Comparison of ENCODE assay signal across 19 cellular contexts in the genomic region with DNA sequence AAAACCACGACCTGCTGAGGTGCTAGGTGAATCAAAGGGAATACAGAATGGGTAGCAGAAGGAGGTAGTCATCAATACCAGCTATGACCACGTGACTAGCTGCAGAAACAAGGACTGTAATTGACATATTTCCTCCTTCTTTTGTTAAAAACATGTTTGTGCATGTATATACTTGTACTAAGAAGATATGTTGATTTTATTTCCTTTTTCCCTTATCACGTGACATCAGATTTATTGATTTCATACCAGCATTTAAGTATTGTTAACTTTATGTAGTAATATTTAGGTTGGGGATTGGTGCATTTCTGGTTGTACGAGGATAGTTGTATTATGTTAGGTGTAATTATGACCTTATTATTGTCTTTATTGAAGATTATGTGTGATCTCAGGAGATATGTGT. TPM values are rescaled to one million over a fixed set of nuclear protein-coding genes. Genes with fewer than 3 reads are reported as not detected.
DNase-seq lines count a peak whose midpoint lies in the region; ATAC-seq, FAIRE-seq and TF ChIP-seq lines count a peak whose summit lies in the region.
"Had no signal": no experiment of that assay in that cellular context is flagged by ENCODE, and none has a peak within 500 bp of the region (broad histone marks: within the 10 kb centered on the region; RNA-seq: fewer than 3 reads in every experiment).

No MANE protein-coding gene starts in this region.

- POLR2A ChIA-PET in HepG2 (lab: Yijun Ruan, JAX) (no interaction called here), K562 (lab: Yijun Ruan, JAX) (no interaction called here)

- H3K4me3 ChIP-seq in HepG2 (replicated peaks in 1 of 3; ENCODE audit: insufficient read depth in 1 of 3, low read depth in 2 of 3, low read length in 3 of 3) (no peak overlapping the region), right lobe of liver (no peak overlapping the region), K562 (no peak overlapping the region)

- H3K27me3 ChIP-seq in HepG2 (ENCODE audit: control insufficient read depth in 1 of 2, insufficient read depth in 2 of 2, low read length in 2 of 2) (no peaks in the 10 kb centered on the region), right lobe of liver (no peaks in the 10 kb centered on the region), K562 (ENCODE audit: control insufficient read depth in 2 of 2, insufficient read depth in 2 of 2, low read length in 2 of 2) (no peaks in the 10 kb centered on the region)

- WGBS in HepG2 (ENCODE audit: low lambda C conversion rate), result under 1% methylated on average over 4 of the region's 4 CpGs
- WGBS in right lobe of liver (ENCODE audit: insufficient coverage, low coverage, low lambda C conversion rate, missing lambda C conversion rate), result 31% methylated on average over 4 of the region's 4 CpGs
- WGBS in K562 (ENCODE audit: insufficient coverage, low coverage, missing lambda C conversion rate), result 0% methylated on average over 4 of the region's 4 CpGs

- intact Hi-C loops in HepG2 (cut with micrococcal nuclease; ENCODE audit: unreplicated experiment) (no loop called here), right lobe of liver (cut with DNase I) (no loop called here), K562 (cut with micrococcal nuclease) (no loop called here)

- in situ Hi-C loops in HepG2 (cut with HindIII; ENCODE audit: extremely low pct_ligation_motif_present, low pct_unique_long_range_greater_than_20kb) (no loop called here), K562 (cut with MboI) (no loop called here), G401 (cut with HindIII; ENCODE audit: low sequenced_read_pairs) (no loop called here)

- no peak for TF ChIP-seq POLR2A in HepG2 (IDR thresholded peaks at IDR 0.05; ENCODE audit: insufficient read depth in 1 of 2, low read depth in 2 of 2, low read length in 2 of 2)
- no peak for TF ChIP-seq POLR2A in right lobe of liver (IDR thresholded peaks at IDR 0.05)
- no peak for TF ChIP-seq POLR2A in K562 (conservative IDR thresholded peaks at IDR 0.05)

- TF ChIP-seq EP300 in HepG2 (IDR thresholded peaks at IDR 0.05; ENCODE audit: low read depth in 2 of 2, low read length in 2 of 2) (no peak), HepG2 (CRISPR knock-in tag; IDR thresholded peaks at IDR 0.05; ENCODE audit: borderline replicate concordance) (no peak), K562 (IDR thresholded peaks at IDR 0.05; ENCODE audit: low read length) (no peak)

- H4K20me1 ChIP-seq in HepG2 (ENCODE audit: insufficient read depth, low read length), result no peaks in the 10 kb centered on the region
- H4K20me1 ChIP-seq in K562 (replicated peaks; ENCODE audit: control insufficient read depth, insufficient read depth, low read length), result no peaks in the 10 kb centered on the region

- ATAC-seq in HepG2 (no peak), right lobe of liver (no peak), K562 (no peak)
- no peak for ATAC-seq in stimulated activated naive CD8-positive, alpha-beta T cell treated with anti-CD3 and anti-CD28 coated beads, Interleukin-15, Interleukin-2, amounts not matched to agents 100 U/mL and 50 U/mL, for 24 hours

- CTCF ChIA-PET in HepG2 (lab: Yijun Ruan, JAX; ENCODE audit: low intra/inter-chr PET ratio, low total read pairs) (no interaction called here), K562 (lab: Yijun Ruan, JAX; ENCODE audit: low intra/inter-chr PET ratio) (no interaction called here)

- no peaks in the 10 kb centered on the region for H3K9me1 ChIP-seq in K562 (ENCODE audit: control insufficient read depth, insufficient read depth, low read length)

- H3K4me2 ChIP-seq in HepG2 (ENCODE audit: low read depth, low read length) (no peak overlapping the region), K562 (ENCODE audit: insufficient read depth, low read length) (no peak overlapping the region)

- H3K27ac ChIP-seq in HepG2 (ENCODE audit: extremely low read length, insufficient read depth, low read length), result no peak overlapping the region
- H3K27ac ChIP-seq in right lobe of liver, result no peak overlapping the region
- H3K27ac ChIP-seq in K562 (ENCODE audit: extremely low read depth, low read depth, low read length), result no peak overlapping the region
- H3K27ac ChIP-seq: C4-2B had no signal

- no TSS peak for BruUV-seq in HepG2 (replicated peaks; lab: Mats Ljungman, UMichigan)
- BruUV-seq in K562 (replicated peaks; lab: Mats Ljungman, UMichigan), result no TSS peak

- TF ChIP-seq CTCF in HepG2 (CRISPR knock-in tag; IDR thresholded peaks at IDR 0.05) (no peak), right lobe of liver (IDR thresholded peaks at IDR 0.05) (no peak), K562 (IDR thresholded peaks at IDR 0.05 in 2 of 3, conservative IDR thresholded peaks at IDR 0.05 in 1 of 3; ENCODE audit: insufficient read depth in 2 of 3, low read depth in 1 of 3, low read length in 3 of 3) (no peak)

- DNase-seq in HepG2 (ENCODE audit: low spot score) (no peak), right lobe of liver (no peak), K562 (ENCODE audit: extremely low read depth in 1 of 4, low spot score in 3 of 4) (no peak), kidney tubule cell (ENCODE audit: low spot score) (peak; percentile 9), G401 (ENCODE audit: low spot score) (no peak), AG08395 (ENCODE audit: low spot score) (no peak)
- DNase-seq in stimulated activated naive CD8-positive, alpha-beta T cell treated with anti-CD3 and anti-CD28 coated beads, Interleukin-15, Interleukin-2, amounts not matched to agents 100 U/mL and 50 U/mL, for 24 hours, result no peak
- DNase-seq: 8988T; ACHN; AML-193; Caco-2; CD4-positive, alpha-beta T cell; GDM1; GOT3; H9 had no signal

- no peaks in the 10 kb centered on the region for H3K4me1 ChIP-seq in HepG2 (ENCODE audit: insufficient read depth, low read length)
- H3K4me1 ChIP-seq in right lobe of liver, result no peaks in the 10 kb centered on the region
- H3K4me1 ChIP-seq in K562 (replicated peaks in 1 of 2; ENCODE audit: control insufficient read depth in 2 of 2, insufficient read depth in 2 of 2, low read length in 2 of 2), result no peaks in the 10 kb centered on the region
- H3K4me1 ChIP-seq: Caco-2 had no signal

- TF ChIP-seq RAD21 in HepG2 (CRISPR knock-in tag; IDR thresholded peaks at IDR 0.05) (no peak), K562 (CRISPR knock-in tag; conservative IDR thresholded peaks at IDR 0.05 in 1 of 2, IDR thresholded peaks at IDR 0.05 in 1 of 2) (no peak)

- H3K9me3 ChIP-seq in HepG2 (ENCODE audit: low read length), result no peaks in the 10 kb centered on the region
- no peaks in the 10 kb centered on the region for H3K9me3 ChIP-seq in right lobe of liver
- no peaks in the 10 kb centered on the region for H3K9me3 ChIP-seq in K562 (replicated peaks; ENCODE audit: control insufficient read depth, insufficient read depth, low read depth, low read length)
- H3K9me3 ChIP-seq: Caco-2 had no signal

- H3K36me3 ChIP-seq in HepG2 (replicated peaks in 1 of 2; ENCODE audit: control insufficient read depth in 1 of 2, insufficient read depth in 2 of 2, low read length in 2 of 2), result no peaks in the 10 kb centered on the region
- H3K36me3 ChIP-seq in right lobe of liver, result no peaks in the 10 kb centered on the region
- no peaks in the 10 kb centered on the region for H3K36me3 ChIP-seq in K562 (ENCODE audit: control insufficient read depth, insufficient read depth, low read length)

- FAIRE-seq in HepG2 (lab: Jason Lieb, UNC), result no peak
- no peak for FAIRE-seq in K562 (lab: Jason Lieb, UNC)
- FAIRE-seq: D721Med, HTR-8/SVneo had no signal

- H3K79me2 ChIP-seq in HepG2 (ENCODE audit: insufficient read depth, low read length) (no peaks in the 10 kb centered on the region), K562 (ENCODE audit: control insufficient read depth, insufficient read depth, low read length) (no peaks in the 10 kb centered on the region)

- H2AFZ ChIP-seq in HepG2 (ENCODE audit: low read length) (no peak overlapping the region), K562 (ENCODE audit: low read depth, low read length) (no peak overlapping the region)

- H3K9ac ChIP-seq in HepG2 (ENCODE audit: insufficient read depth, low read depth, low read length) (no peak overlapping the region), K562 (ENCODE audit: insufficient read depth in 1 of 2, low read depth in 2 of 2, low read length in 2 of 2) (no peak overlapping the region)

RNA-seq across cellular contexts. Expression of a gene that starts 36.2 kb away (rescaled TPM):
- total RNA-seq in HepG2 (2016; rRNA removed; fragmentation: Illumina TruSeq; extraction: Trizol) (not detected in 2 replicates), right lobe of liver (not detected), K562 (2014; rRNA removed) (not detected in 2 replicates), K562 (2014; rRNA removed; fragmentation: Illumina TruSeq; extraction: Trizol) (not detected in 2 replicates), K562 (2015; rRNA removed; fragmentation: Illumina TruSeq; extraction: Trizol) (not detected in 2 replicates), K562 (2021) (not detected in 2 replicates)
- total RNA-seq in HepG2 (2016; cell fraction: cytosol; rRNA removed; fragmentation: Illumina TruSeq; extraction: Trizol; ENCODE audit: low read depth), result not detected in 2 replicates
- not detected in 2 replicates for total RNA-seq in HepG2 (2016; cell fraction: insoluble cytoplasmic fraction; rRNA removed; fragmentation: Illumina TruSeq; extraction: Trizol)
- not detected in 2 replicates for total RNA-seq in HepG2 (2016; cell fraction: membrane; rRNA removed; fragmentation: Illumina TruSeq; extraction: Trizol)
- total RNA-seq in HepG2 (2016; cell fraction: nucleus; rRNA removed; fragmentation: Illumina TruSeq; extraction: Trizol), result not detected in 2 replicates
- polyA plus RNA-seq in HepG2 (2011; rRNA removed) (not detected in 2 replicates), K562 (2011; rRNA removed) (not detected in 2 replicates), K562 (2014; fragmentation: Illumina TruSeq; extraction: Trizol) (not detected in 2 replicates), K562 (2014; fragmentation: Nextera tagmentation; extraction: Ambion mirVana) (not detected), K562 (2014; rRNA removed) (not detected in 2 replicates)
- not detected in 2 replicates for polyA plus RNA-seq in HepG2 (2011; cell fraction: cytosol; rRNA removed)
- polyA plus RNA-seq in HepG2 (2011; cell fraction: nucleus; rRNA removed), result not detected in 2 replicates
- polyA plus RNA-seq in HepG2 (2012), result 0.21 and 0.28 TPM in 2 replicates
- polyA plus RNA-seq in HepG2 (2016; cell fraction: cytosol; fragmentation: Illumina TruSeq; extraction: Trizol; ENCODE audit: low read depth), result not detected in 2 replicates
- polyA plus RNA-seq in HepG2 (2016; cell fraction: insoluble cytoplasmic fraction; fragmentation: Illumina TruSeq; extraction: Trizol; ENCODE audit: low read depth), result not detected in 2 replicates
- not detected in 2 replicates for polyA plus RNA-seq in HepG2 (2016; cell fraction: membrane; fragmentation: Illumina TruSeq; extraction: Trizol; ENCODE audit: low read depth)
- not detected in 2 replicates for polyA plus RNA-seq in HepG2 (2016; cell fraction: nucleus; fragmentation: Illumina TruSeq; extraction: Trizol; ENCODE audit: insufficient read depth, low read depth)
- polyA minus RNA-seq in HepG2 (2011; rRNA and poly(A)+ RNA removed; ENCODE audit: low replicate concordance), result not detected in 2 replicates
- not detected in 2 replicates for polyA minus RNA-seq in HepG2 (2011; cell fraction: cytosol; rRNA and poly(A)+ RNA removed)
- polyA minus RNA-seq in HepG2 (2011; cell fraction: nucleus; rRNA and poly(A)+ RNA removed), result under 0.01 and 0.12 TPM in 2 replicates
- total RNA-seq in K562 (2011; cell fraction: chromatin; rRNA removed; ENCODE audit: low replicate concordance), result not detected in 2 replicates
- not detected in 2 replicates for total RNA-seq in K562 (2011; cell fraction: nucleolus; rRNA removed)
- total RNA-seq in K562 (2011; cell fraction: nucleoplasm; rRNA removed), result not detected in 2 replicates
- polyA plus RNA-seq in K562 (2011; cell fraction: cytosol; rRNA removed), result not detected in 2 replicates
- polyA plus RNA-seq in K562 (2011; cell fraction: nucleus; rRNA removed), result not detected in 2 replicates
- polyA plus RNA-seq in K562 (2012), result not detected in 2 replicates
- polyA minus RNA-seq in K562 (2011; rRNA and poly(A)+ RNA removed), result not detected in 2 replicates
- polyA minus RNA-seq in K562 (2011; cell fraction: cytosol; rRNA and poly(A)+ RNA removed), result not detected in 2 replicates
- not detected in 2 replicates for polyA minus RNA-seq in K562 (2011; cell fraction: nucleus; rRNA and poly(A)+ RNA removed)
- total RNA-seq in G401 (2014; rRNA removed; shearing (Covaris generic)), result not detected in 2 replicates
- total RNA-seq: Caco-2; CD4-positive, alpha-beta T cell had no signal
- polyA plus RNA-seq: BJ had no signal
